27 cellular contexts compared by ENCODE assay signal in genomic region chr10:33151344-33151864, GRCh38.
DNase-seq lines count a peak whose midpoint lies in the region; ATAC-seq and TF ChIP-seq lines count a peak whose summit lies in the region.
"Had no signal": no experiment of that assay in that cellular context is flagged by ENCODE, and none has a peak within 500 bp of the region (broad histone marks: within the 10 kb centered on the region; RNA-seq: fewer than 3 reads in every experiment).

No MANE protein-coding gene starts in this region.

- no peaks in the 10 kb centered on the region for H3K27me3 Mint-ChIP-seq in memory B cell
- H3K27me3 Mint-ChIP-seq: activated naive CD8-positive, alpha-beta T cell; naive thymus-derived CD8-positive, alpha-beta T cell had no signal

- H3K27ac ChIP-seq in heart left ventricle (peak overlapping the region; percentile 12 to 88 (median 62)), VCaP (peak overlapping the region; percentile 64), upper lobe of left lung (no peak overlapping the region)
- H3K27ac ChIP-seq: breast epithelium, right lobe of liver, SK-N-MC, stomach had no signal

- H3K27me3 ChIP-seq in heart left ventricle, result no peaks in the 10 kb centered on the region
- no peaks in the 10 kb centered on the region for H3K27me3 ChIP-seq in upper lobe of left lung
- H3K27me3 ChIP-seq: breast epithelium, right lobe of liver, spleen, stomach had no signal

- no peak for ATAC-seq in heart left ventricle
- no peak for ATAC-seq in Right ventricle myocardium inferior
- peak; percentile 43 for ATAC-seq in GM18873 (IDR thresholded peaks at IDR 0.05; ENCODE audit: low FRiP score, unreplicated experiment)
- peak; percentile 76 for ATAC-seq in memory B cell (ENCODE audit: low read depth)
- ATAC-seq in upper lobe of left lung (ENCODE audit: low FRiP score in 2 of 2), result no peak
- ATAC-seq: activated CD4-positive, alpha-beta T cell treated with anti-CD3 and anti-CD28 coated beads for 36 hours; HCT116 had no signal

- H3K4me1 ChIP-seq in heart left ventricle (peaks cover 0 to 55% (median 17%) of the 10 kb centered on the region in 12 donors), upper lobe of left lung (peaks cover 0 to 11% (median 8%) of the 10 kb centered on the region in 4 donors)
- H3K4me1 ChIP-seq: breast epithelium had no signal

- H3K9me3 Mint-ChIP-seq in memory B cell, result peaks cover 3% of the 10 kb centered on the region

- peaks cover 46% of the 10 kb centered on the region for H3K4me1 Mint-ChIP-seq in memory B cell

- TF ChIP-seq POLR2A in heart left ventricle (IDR thresholded peaks at IDR 0.05) (no peak), upper lobe of left lung (IDR thresholded peaks at IDR 0.05) (no peak)

- intact Hi-C loops in heart left ventricle (cut with DNase I) (loop anchor here in 4 of 10 donors (5.0 to 10.0 kb wide), 4 partner anchors 39 to 144 kb away; no protein-coding TSS in a partner anchor), Right ventricle myocardium inferior (cut with DNase I) (no loop called here)

- no peaks in the 10 kb centered on the region for H3K36me3 Mint-ChIP-seq in memory B cell
- H3K36me3 Mint-ChIP-seq: naive thymus-derived CD8-positive, alpha-beta T cell had no signal

- H3K36me3 ChIP-seq in heart left ventricle, result no peaks in the 10 kb centered on the region
- H3K36me3 ChIP-seq in upper lobe of left lung, result no peaks in the 10 kb centered on the region
- H3K36me3 ChIP-seq: breast epithelium, right lobe of liver, spleen, stomach had no signal

- TF ChIP-seq CTCF in heart left ventricle (IDR thresholded peaks at IDR 0.05), result no peak
- TF ChIP-seq CTCF in VCaP (conservative IDR thresholded peaks at IDR 0.05), result no peak
- TF ChIP-seq CTCF in upper lobe of left lung (IDR thresholded peaks at IDR 0.05), result no peak

- no peaks in the 10 kb centered on the region for H3K9me3 ChIP-seq in heart left ventricle
- no peaks in the 10 kb centered on the region for H3K9me3 ChIP-seq in upper lobe of left lung
- H3K9me3 ChIP-seq: breast epithelium, right lobe of liver, stomach had no signal

- DNase-seq in heart left ventricle (no peak), Right ventricle myocardium inferior (ENCODE audit: missing footprints) (no peak), memory B cell (ENCODE audit: low spot score in 2 of 2) (peak in 1 of 2 donors; percentile 22), upper lobe of left lung (no peak), NCI-H446 treated with DMSO at 0.1 percent for 48 hours (lab: John Stamatoyannopoulos, UW) (no peak)
- DNase-seq in activated CD4-positive, alpha-beta T cell treated with anti-CD3 and anti-CD28 coated beads for 1 hour, result no peak
- DNase-seq: activated CD4-positive, alpha-beta T cell treated with anti-CD3 and anti-CD28 coated beads for 36 hours; activated effector memory CD4-positive, alpha-beta T cell treated with anti-CD3 and anti-CD28 coated beads, Interleukin-2, amount 50 U/mL, for 16 hours; DMS 273 treated with DMSO at 0.1 percent for 48 hours; effector CD8-positive, alpha-beta T cell; midbrain; naive thymus-derived CD8-positive, alpha-beta T cell; NCI-H1048; NCI-H1694; NCI-H446; NCI-H774; right lobe of liver; spleen; stimulated activated CD4-positive, alpha-beta T cell treated with anti-CD3 and anti-CD28 coated beads, Interleukin-2, amount 100 ng/mL, for 24 hours; stomach had no signal

- H3K27ac Mint-ChIP-seq in memory B cell, result peak overlapping the region; percentile 95
- H3K27ac Mint-ChIP-seq: activated CD4-positive, alpha-beta T cell treated with anti-CD3 and anti-CD28 coated beads for 36 hours; T-helper 1 cell treated with Interleukin-12 subunit alpha and Interleukin-12 subunit beta and Interleukin-4 antibody, amounts not matched to agents 30 μg/mL and 1 μg/mL, for 36 hours had no signal

- no peak for TF ChIP-seq EP300 in upper lobe of left lung (IDR thresholded peaks at IDR 0.05)

- WGBS in heart left ventricle, 4 donors, result 94 to 97% (median 95%) methylated on average over 3 of the region's 3 CpGs
- 94 to 95% methylated on average over 3 of the region's 3 CpGs for WGBS in upper lobe of left lung, 2 donors

- no peak overlapping the region for H3K4me3 ChIP-seq in heart left ventricle
- H3K4me3 ChIP-seq in upper lobe of left lung, result no peak overlapping the region
- H3K4me3 ChIP-seq: breast epithelium, right lobe of liver, SK-N-MC, spleen, stomach had no signal

- peak overlapping the region; percentile 52 for H3K4me3 Mint-ChIP-seq in memory B cell
- H3K4me3 Mint-ChIP-seq: activated CD4-positive, alpha-beta T cell treated with anti-CD3 and anti-CD28 coated beads for 36 hours; activated naive CD8-positive, alpha-beta T cell; T-helper 1 cell treated with Interleukin-12 subunit alpha and Interleukin-12 subunit beta and Interleukin-4 antibody, amounts not matched to agents 30 μg/mL and 1 μg/mL, for 36 hours had no signal

Comparison
In these comparisons a context has a peak if more than half of its experiments do, and no peak if none do; other contexts are left out.
1. ATAC-seq: peak in GM18873 (single experiment) and memory B cell (single experiment); none in heart left ventricle (0 of 4), Right ventricle myocardium inferior (single experiment) and upper lobe of left lung (0 of 2).
2. H3K27ac ChIP-seq: peak in heart left ventricle (12 of 12) and VCaP (single experiment); none in upper lobe of left lung (0 of 4).